In genomic region chr4:68267433-68267944, GRCh38 we compare ENCODE assay signal across 19 cellular contexts. TPM values are rescaled to one million over a fixed set of nuclear protein-coding genes. Genes with fewer than 3 reads are reported as not detected.
DNase-seq lines count a peak whose midpoint lies in the region; TF ChIP-seq lines count a peak whose summit lies in the region.
"Had no signal": no experiment of that assay in that cellular context is flagged by ENCODE, and none has a peak within 500 bp of the region (broad histone marks: within the 10 kb centered on the region; RNA-seq: fewer than 3 reads in every experiment).

No MANE protein-coding gene starts in this region.

- H3K79me2 ChIP-seq in PC-9 (ENCODE audit: low read depth) = no peaks in the 10 kb centered on the region

- peaks cover 2% of the 10 kb centered on the region for H3K9me3 Mint-ChIP-seq in nephron
- no peaks in the 10 kb centered on the region for H3K9me3 Mint-ChIP-seq in activated CD4-positive, alpha-beta memory T cell treated with anti-CD3 and anti-CD28 coated beads for 36 hours

- no peaks in the 10 kb centered on the region for H3K27me3 ChIP-seq in PC-9 (ENCODE audit: insufficient read depth, low read depth)
- no peaks in the 10 kb centered on the region for H3K27me3 ChIP-seq in esophagus squamous epithelium
- H3K27me3 ChIP-seq: BLaER1 treated with 17β-estradiol and CSF1 and Interleukin-3, amounts not matched to agents 10 nM and 100 nM; colonic mucosa had no signal

- no peaks in the 10 kb centered on the region for H3K27me3 Mint-ChIP-seq in nephron (ENCODE audit: low read depth)
- H3K27me3 Mint-ChIP-seq in activated CD4-positive, alpha-beta memory T cell treated with anti-CD3 and anti-CD28 coated beads for 36 hours = no peaks in the 10 kb centered on the region

- H3K4me2 ChIP-seq in PC-9 = no peak overlapping the region

- H3K9me3 ChIP-seq in PC-9 (ENCODE audit: insufficient read depth, low read depth) = no peaks in the 10 kb centered on the region
- H3K9me3 ChIP-seq in esophagus squamous epithelium = no peaks in the 10 kb centered on the region
- H3K9me3 ChIP-seq: colonic mucosa had no signal

- CTCF ChIA-PET in PC-9 (lab: Charles Lee) = no interaction called here
- CTCF ChIA-PET in activated CD4-positive, alpha-beta memory T cell treated with anti-CD3 and anti-CD28 coated beads for 36 hours (lab: Charles Lee) = interaction anchor here (0.7 to 1.2 kb wide), 2 partner anchors 108 to 282 kb away, joined by 3 to 4 read pairs; no protein-coding TSS in a partner anchor

- no TSS peak for BruUV-seq in PC-9 (replicated peaks; lab: Mats Ljungman, UMichigan)

- H4K20me1 ChIP-seq in PC-9 (ENCODE audit: insufficient read depth) = no peaks in the 10 kb centered on the region
- H4K20me1 ChIP-seq: BLaER1 treated with 17β-estradiol and CSF1 and Interleukin-3, amounts not matched to agents 10 nM and 100 nM had no signal

- H3K4me3 ChIP-seq in PC-9 (no peak overlapping the region), fibroblast of mammary gland (ENCODE audit: control insufficient read depth, low read depth, low read length) (no peak overlapping the region), esophagus squamous epithelium (no peak overlapping the region)
- H3K4me3 ChIP-seq: BLaER1 treated with 17β-estradiol and CSF1 and Interleukin-3, amounts not matched to agents 10 nM and 100 nM; colonic mucosa had no signal

- H3K27ac ChIP-seq in PC-9 (no peak overlapping the region), substantia nigra (ENCODE audit: low read depth, low read length, poor library complexity, severe bottlenecking) (no peak overlapping the region), esophagus squamous epithelium (no peak overlapping the region)
- H3K27ac ChIP-seq: colonic mucosa had no signal

- peak overlapping the region; percentile 22; the same call in 1 of the 2 replicates for H2AFZ ChIP-seq in PC-9

- POLR2A ChIA-PET in PC-9 (lab: Charles Lee; ENCODE audit: unreplicated experiment) = no interaction called here
- POLR2A ChIA-PET in activated CD4-positive, alpha-beta memory T cell treated with anti-CD3 and anti-CD28 coated beads for 36 hours (lab: Charles Lee) = no interaction called here

- H3K4me3 Mint-ChIP-seq in nephron = no peak overlapping the region
- no peak overlapping the region for H3K4me3 Mint-ChIP-seq in activated CD4-positive, alpha-beta memory T cell treated with anti-CD3 and anti-CD28 coated beads for 36 hours
- H3K4me3 Mint-ChIP-seq: stimulated activated naive B cell treated with anti-CD40 and anti-IgM and Interleukin-4, amounts not matched to agents 10 μg/mL and 1 μg/mL and 100 μg/mL, for 72 hours had no signal

- no peaks in the 10 kb centered on the region for H3K4me1 ChIP-seq in PC-9 (replicated peaks; ENCODE audit: insufficient read depth)
- H3K4me1 ChIP-seq in esophagus squamous epithelium = peaks cover 0 to 6% (median 0%) of the 10 kb centered on the region in 3 donors
- H3K4me1 ChIP-seq: colonic mucosa had no signal

- DNase-seq in EH (ENCODE audit: low read depth) (peak; percentile 15), PC-9 (no peak), fibroblast of mammary gland (ENCODE audit: low read depth) (peak; percentile 20), substantia nigra (lab: John Stamatoyannopoulos, UW) (no peak), esophagus squamous epithelium (lab: John Stamatoyannopoulos, UW) (no peak), NCI-H2081 treated with DMSO at 0.1 percent for 48 hours (lab: John Stamatoyannopoulos, UW) (no peak)
- no peak for DNase-seq in activated CD4-positive, alpha-beta memory T cell treated with anti-CD3 and anti-CD28 coated beads for 36 hours
- DNase-seq: activated naive CD4-positive, alpha-beta T cell treated with anti-CD3 and anti-CD28 coated beads, Interleukin-2, amount 50 U/mL, for 16 hours; colonic mucosa; Karpas-422; NCI-H1930; NCI-H748 treated with DMSO at 0.1 percent for 48 hours; Right ventricle myocardium superior; stimulated activated CD4-positive, alpha-beta T cell treated with anti-CD3 and anti-CD28 coated beads, Interleukin-4, amount 100 ng/mL, for 4 hours; stimulated activated naive B cell treated with anti-CD40 and anti-IgM and Interleukin-4, amounts not matched to agents 10 μg/mL and 1 μg/mL and 100 μg/mL, for 72 hours had no signal

- no peaks in the 10 kb centered on the region for H3K36me3 Mint-ChIP-seq in nephron (ENCODE audit: low read depth)
- no peaks in the 10 kb centered on the region for H3K36me3 Mint-ChIP-seq in activated CD4-positive, alpha-beta memory T cell treated with anti-CD3 and anti-CD28 coated beads for 36 hours
- H3K36me3 Mint-ChIP-seq: stimulated activated naive B cell treated with anti-CD40 and anti-IgM and Interleukin-4, amounts not matched to agents 10 μg/mL and 1 μg/mL and 100 μg/mL, for 72 hours had no signal

- no peak for TF ChIP-seq POLR2A in esophagus squamous epithelium (IDR thresholded peaks at IDR 0.05)

- no peaks in the 10 kb centered on the region for H3F3A ChIP-seq in PC-9 (ENCODE audit: insufficient read depth, low read depth)

- H3K36me3 ChIP-seq in PC-9 (ENCODE audit: low read depth) = no peaks in the 10 kb centered on the region
- H3K36me3 ChIP-seq in esophagus squamous epithelium = no peaks in the 10 kb centered on the region
- H3K36me3 ChIP-seq: BLaER1 treated with 17β-estradiol and CSF1 and Interleukin-3, amounts not matched to agents 10 nM and 100 nM; colonic mucosa had no signal

- 63 to 80% methylated on average over 2 of the region's 2 CpGs for WGBS in esophagus squamous epithelium, 2 donors

- H3K9me2 ChIP-seq in PC-9 (ENCODE audit: insufficient read depth) = no peaks in the 10 kb centered on the region

- TF ChIP-seq CTCF in PC-9 (conservative IDR thresholded peaks at IDR 0.05) (no peak), fibroblast of mammary gland (conservative IDR thresholded peaks at IDR 0.05; ENCODE audit: control insufficient read depth, insufficient read depth, low read depth, low read length) (no peak), nephron (IDR thresholded peaks at IDR 0.05; ENCODE audit: unreplicated experiment in 3 of 3) (no peak), esophagus squamous epithelium (IDR thresholded peaks at IDR 0.05) (no peak)

- intact Hi-C loops in PC-9 (cut with micrococcal nuclease; ENCODE audit: unreplicated experiment) = no loop called here
- intact Hi-C loops in activated CD4-positive, alpha-beta memory T cell treated with anti-CD3 and anti-CD28 coated beads for 36 hours (cut with micrococcal nuclease) = no loop called here
- intact Hi-C loops in esophagus squamous epithelium (cut with DNase I) = no loop called here

- H3K27ac Mint-ChIP-seq in nephron = peak overlapping the region; percentile 50 to 90 (median 72)
- H3K27ac Mint-ChIP-seq in activated CD4-positive, alpha-beta memory T cell treated with anti-CD3 and anti-CD28 coated beads for 36 hours = no peak overlapping the region
- H3K27ac Mint-ChIP-seq: stimulated activated naive B cell treated with anti-CD40 and anti-IgM and Interleukin-4, amounts not matched to agents 10 μg/mL and 1 μg/mL and 100 μg/mL, for 72 hours had no signal

- peaks cover 8% of the 10 kb centered on the region for H3K4me1 Mint-ChIP-seq in nephron
- H3K4me1 Mint-ChIP-seq in activated CD4-positive, alpha-beta memory T cell treated with anti-CD3 and anti-CD28 coated beads for 36 hours (ENCODE audit: low read depth) = peaks cover 7% of the 10 kb centered on the region

RNA-seq across cellular contexts. Expression of gene TMPRSS11B, which starts 22.0 kb away (rescaled TPM):
- total RNA-seq in PC-9 (2021) (not detected in 2 replicates), esophagus squamous epithelium (100 to 1,000 TPM in 3 of 4 donors, 10 to 100 TPM in 1; 60.0 to 365 (median 290) TPM)
- total RNA-seq in activated CD4-positive, alpha-beta memory T cell treated with anti-CD3 and anti-CD28 coated beads for 36 hours = not detected
- total RNA-seq: activated CD8-positive, alpha-beta memory T cell treated with anti-CD3 and anti-CD28 coated beads for 36 hours; colonic mucosa; pulmonary artery endothelial cell; Right ventricle myocardium superior had no signal

Comparison
In these comparisons a context has a peak if more than half of its experiments do, and no peak if none do; other contexts are left out.
1. DNase-seq: peak in EH (single experiment) and fibroblast of mammary gland (single experiment); none in PC-9 (0 of 2), substantia nigra (0 of 49), activated CD4-positive, alpha-beta memory T cell treated with anti-CD3 and anti-CD28 coated beads for 36 hours (single experiment), esophagus squamous epithelium (single experiment) and NCI-H2081 treated with DMSO at 0.1 percent for 48 hours (single experiment).
2. RNA of gene TMPRSS11B, which starts 22.0 kb away (total RNA-seq): 60.0 to 365 TPM in esophagus squamous epithelium; not detected in PC-9 and not detected in activated CD4-positive, alpha-beta memory T cell treated with anti-CD3 and anti-CD28 coated beads for 36 hours; every median in the first group is over 10 times any median in the second.